17 cellular contexts compared by ENCODE assay signal in the genomic region with DNA sequence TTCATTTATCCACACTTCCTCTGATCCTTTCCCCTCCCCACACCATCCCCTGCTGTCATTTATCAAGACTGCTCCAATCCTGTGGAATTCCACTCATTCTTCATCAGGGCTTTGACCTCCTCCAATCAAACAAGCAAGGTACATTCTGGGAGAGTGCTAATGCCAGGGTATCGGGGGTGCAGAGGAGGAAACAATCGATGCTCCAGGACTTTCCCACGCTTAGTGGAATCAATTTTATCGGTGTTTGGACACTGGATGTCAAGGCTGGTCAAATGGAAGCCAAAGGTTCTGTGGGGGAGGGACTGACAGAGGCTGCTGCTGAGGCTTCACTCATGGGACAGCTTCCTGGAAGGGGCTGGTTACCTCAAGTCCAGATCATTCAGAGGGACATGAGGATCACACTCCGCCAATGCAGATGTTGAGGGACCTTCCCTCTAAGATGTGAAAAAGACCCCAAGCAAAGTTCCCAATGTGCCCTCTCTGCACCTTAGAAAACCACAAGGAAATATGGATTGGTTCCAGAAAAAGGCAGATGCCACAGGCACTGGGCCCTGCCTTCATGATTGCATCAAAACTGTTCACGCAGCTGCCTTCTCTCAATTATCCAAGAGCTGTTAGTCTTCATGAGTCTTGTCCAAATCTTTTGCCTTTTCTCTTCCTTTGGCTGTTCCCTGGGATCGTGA. TPM values are rescaled to one million over a fixed set of nuclear protein-coding genes. Genes with fewer than 3 reads are reported as not detected.
"Had no signal": no experiment of that assay in that cellular context is flagged by ENCODE, and none has a peak within 500 bp of the region (broad histone marks: within the 10 kb centered on the region; RNA-seq: fewer than 3 reads in every experiment).

No MANE protein-coding gene starts in this region.

- H3K27me3 ChIP-seq: gastrocnemius medialis, left lung had no signal

- H3K9me3 Mint-ChIP-seq: nephron had no signal

- DNase-seq: cortex of kidney; dorsolateral prefrontal cortex; effector CD8-positive, alpha-beta T cell; gastrocnemius medialis; heart right ventricle; hypothalamus; left lung; lower lobe of right lung; mesenchymal stem cell; naive B cell; small intestine; stimulated activated CD4-positive, alpha-beta T cell treated with anti-CD3 and anti-CD28 coated beads, Interleukin-12 subunit alpha, Interleukin-12 subunit beta, amount 100 ng/mL, for 4 hours; stimulated activated naive CD4-positive, alpha-beta T cell treated with Interleukin-2 at 50 U/mL for 16 hours; trophoblast cell had no signal

- H3K4me3 Mint-ChIP-seq: naive B cell, nephron had no signal

- H3K36me3 ChIP-seq: esophagus muscularis mucosa, gastrocnemius medialis, heart right ventricle, left lung, lower lobe of right lung had no signal

- H3K27ac Mint-ChIP-seq: naive B cell, nephron had no signal

- H3K36me3 Mint-ChIP-seq: naive B cell had no signal

- H3K9me3 ChIP-seq: esophagus muscularis mucosa, gastrocnemius medialis, heart right ventricle, lower lobe of right lung had no signal

- H3K4me1 ChIP-seq: esophagus muscularis mucosa, gastrocnemius medialis, heart right ventricle, left lung, lower lobe of right lung had no signal

- H3K4me1 Mint-ChIP-seq: naive B cell, nephron had no signal

- ATAC-seq: gastrocnemius medialis, heart right ventricle, left lung, lower lobe of right lung had no signal

- H3K4me3 ChIP-seq: dorsolateral prefrontal cortex, esophagus muscularis mucosa, gastrocnemius medialis, heart right ventricle, left lung, lower lobe of right lung had no signal

- H3K27ac ChIP-seq: dorsolateral prefrontal cortex, esophagus muscularis mucosa, gastrocnemius medialis, heart right ventricle, left lung, lower lobe of right lung had no signal

RNA-seq across cellular contexts. Expression of a gene that starts 44.7 kb away (rescaled TPM):
- total RNA-seq: pulmonary artery endothelial cell had no signal
